Comparison of ENCODE assay signal across 8 cellular contexts in genomic region chr17:37527249-37527851, GRCh38. TPM values are rescaled to one million over a fixed set of nuclear protein-coding genes. Genes with fewer than 3 reads are reported as not detected.
DNase-seq lines count a peak whose midpoint lies in the region; ATAC-seq and TF ChIP-seq lines count a peak whose summit lies in the region.

No MANE protein-coding gene starts in this region.

- no peak overlapping the region for H3K4me3 ChIP-seq in epithelial cell of proximal tubule (ENCODE audit: low read depth, low read length)

- no peak overlapping the region for H3K4me3 Mint-ChIP-seq in neural crest cell

- H3K4me1 Mint-ChIP-seq in neural crest cell = no peaks in the 10 kb centered on the region

- intact Hi-C loops in Right ventricle myocardium superior (cut with DNase I) = no loop called here
- intact Hi-C loops in Right ventricle myocardium inferior (cut with DNase I) = loop anchor here (5.0 kb wide), 1 partner anchor 45 kb away; no protein-coding TSS in a partner anchor

- no peak overlapping the region for H3K27ac Mint-ChIP-seq in neural crest cell (ENCODE audit: unreplicated experiment)

- H3K9me3 Mint-ChIP-seq in neural crest cell = no peaks in the 10 kb centered on the region

- H3K27me3 Mint-ChIP-seq in neural crest cell (ENCODE audit: low read depth) = no peaks in the 10 kb centered on the region

- peak; percentile 89 for TF ChIP-seq CTCF in epithelial cell of proximal tubule (conservative IDR thresholded peaks at IDR 0.05; ENCODE audit: low read depth, low read length)
- TF ChIP-seq CTCF in neural crest cell (conservative IDR thresholded peaks at IDR 0.05) = peak; percentile 79

- peaks cover 3% of the 10 kb centered on the region for H3K36me3 Mint-ChIP-seq in neural crest cell (ENCODE audit: low read depth)

- no peak for DNase-seq in Right ventricle myocardium superior
- DNase-seq in Right ventricle myocardium inferior (ENCODE audit: missing footprints) = no peak
- DNase-seq in LHCN-M2 (ENCODE audit: low read depth) = peak; percentile 38
- peak; percentile 48 for DNase-seq in SK-N-DZ (ENCODE audit: low spot score)
- DNase-seq in epithelial cell of proximal tubule (ENCODE audit: low read depth) = peak; percentile 15
- no peak for DNase-seq in neural crest cell (ENCODE audit: low read depth, low spot score)
- DNase-seq in mesenteric fat pad (ENCODE audit: low spot score) = no peak

- ATAC-seq in Right ventricle myocardium superior (ENCODE audit: poor library complexity) = peak; percentile 72
- ATAC-seq in Right ventricle myocardium inferior = no peak
- no peak for ATAC-seq in GM21825 (IDR thresholded peaks at IDR 0.05; ENCODE audit: unreplicated experiment)

RNA-seq across cellular contexts. Expression of gene DUSP14, which starts 37.7 kb away (rescaled TPM):
- total RNA-seq in Right ventricle myocardium superior = 19.6 TPM
- 21.5 TPM for total RNA-seq in Right ventricle myocardium inferior
- total RNA-seq in LHCN-M2 (2014; rRNA removed) = 51.0 and 52.8 TPM in 2 replicates
- polyA plus RNA-seq in LHCN-M2 (2012) = 63.1 TPM
- 28.4 and 29.4 TPM in 2 replicates for polyA plus RNA-seq in SK-N-DZ (2014; cell fraction: cytosol; rRNA removed)
- polyA plus RNA-seq in SK-N-DZ (2014; cell fraction: nucleus; rRNA removed) = 9.5 and 13.2 TPM in 2 replicates
- 29.2 and 87.7 TPM in 2 replicates for total RNA-seq in epithelial cell of proximal tubule
- 21.0 and 21.5 TPM in 2 replicates for total RNA-seq in neural crest cell
- 27.0 TPM for total RNA-seq in mesenteric fat pad

Comparison
In these comparisons a context has a peak if more than half of its experiments do, and no peak if none do; other contexts are left out.
1. DNase-seq: peak in LHCN-M2 (single experiment), SK-N-DZ (single experiment) and epithelial cell of proximal tubule (single experiment); none in Right ventricle myocardium superior (single experiment), Right ventricle myocardium inferior (single experiment), neural crest cell (single experiment) and mesenteric fat pad (single experiment).